Comparison of ENCODE assay signal across 26 cellular contexts in the genomic region with DNA sequence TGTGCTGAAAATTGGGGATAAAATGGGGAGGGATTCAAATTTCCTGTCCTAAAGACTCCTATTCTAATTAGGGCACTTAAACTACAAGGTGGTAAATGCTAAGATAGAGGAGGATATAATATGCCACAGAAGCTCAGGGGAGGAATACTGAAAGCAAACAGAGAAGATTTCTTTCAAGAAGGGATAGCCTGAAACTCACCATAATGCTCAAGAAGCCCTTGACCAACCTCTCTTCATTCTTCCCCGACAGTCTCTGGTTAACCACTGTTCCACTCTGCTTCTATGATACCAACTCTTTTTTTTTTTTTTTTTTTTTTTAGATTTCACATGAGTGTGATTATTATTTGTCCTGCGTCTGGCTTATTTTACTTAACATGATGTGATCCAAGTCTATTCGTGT.
"Had no signal": no experiment of that assay in that cellular context is flagged by ENCODE, and none has a peak within 500 bp of the region (broad histone marks: within the 10 kb centered on the region; RNA-seq: fewer than 3 reads in every experiment).

No MANE protein-coding gene starts in this region.

- H3K4me1 ChIP-seq: stomach, suprapubic skin, testis, thyroid gland, tibial artery, transverse colon, upper lobe of left lung, upper lobe of right lung, uterus, vagina had no signal

- H3K27ac ChIP-seq: stomach, suprapubic skin, testis, thoracic aorta, thyroid gland, tibial artery, tibial nerve, transverse colon, upper lobe of left lung, upper lobe of right lung, uterus, vagina had no signal

- H3K9me3 ChIP-seq: stomach, suprapubic skin, testis, thoracic aorta, thyroid gland, tibial artery, tibial nerve, transverse colon, upper lobe of left lung, upper lobe of right lung, uterus, vagina had no signal

- H3K36me3 ChIP-seq: stomach, suprapubic skin, thoracic aorta, thyroid gland, tibial artery, tibial nerve, transverse colon, upper lobe of left lung, upper lobe of right lung, uterus, vagina had no signal

- ATAC-seq: stimulated activated effector memory CD8-positive, alpha-beta T cell treated with anti-CD3 and anti-CD28 coated beads, Interleukin-12 subunit alpha, Interleukin-12 subunit beta, amount 100 ng/mL, for 72 hours; stimulated activated memory B cell treated with anti-CD40 and anti-IgM and Interleukin-4, amounts not matched to agents 10 μg/mL and 1 μg/mL and 100 μg/mL, for 72 hours; stimulated activated naive B cell treated with anti-CD40 and anti-IgM and Interleukin-4, amounts not matched to agents 10 μg/mL and 1 μg/mL and 100 μg/mL, for 72 hours; stimulated activated naive CD8-positive, alpha-beta T cell treated with anti-CD3 and anti-CD28 coated beads, Interleukin-15, amount 100 ng/mL, for 72 hours; stimulated activated naive CD8-positive, alpha-beta T cell treated with anti-CD3 and anti-CD28 coated beads, Interleukin-15, Interleukin-2, amounts not matched to agents 100 U/mL and 50 U/mL, for 24 hours; upper lobe of right lung had no signal

- DNase-seq: stimulated activated CD4-positive, alpha-beta T cell treated with anti-CD3 and anti-CD28 coated beads, Interleukin-2, amount 100 ng/mL, for 48 hours; stimulated activated CD4-positive, alpha-beta T cell treated with anti-CD3 and anti-CD28 coated beads, Interleukin-4, amount 100 ng/mL, for 1 hour; stimulated activated CD4-positive, alpha-beta T cell treated with anti-CD3 and anti-CD28 coated beads, Interleukin-4, amount 100 ng/mL, for 24 hours; stimulated activated CD4-positive, alpha-beta T cell treated with anti-CD3 and anti-CD28 coated beads, Interleukin-4, amount 100 ng/mL, for 4 hours; stimulated activated CD8-positive, alpha-beta memory T cell treated with anti-CD3 and anti-CD28 coated beads, Interleukin-4, amount 100 ng/mL, for 48 hours; stimulated activated naive B cell treated with anti-CD40 and anti-IgM and Interleukin-4, amounts not matched to agents 10 μg/mL and 1 μg/mL and 100 μg/mL, for 72 hours; stimulated activated naive CD4-positive, alpha-beta T cell; stimulated activated naive CD4-positive, alpha-beta T cell treated with Interleukin-2 at 50 U/mL for 16 hours; stimulated activated naive CD8-positive, alpha-beta T cell treated with anti-CD3 and anti-CD28 coated beads, Interleukin-15, amount 100 ng/mL, for 72 hours; stimulated activated naive CD8-positive, alpha-beta T cell treated with anti-CD3 and anti-CD28 coated beads, Interleukin-15, Interleukin-2, amounts not matched to agents 100 U/mL and 50 U/mL, for 24 hours; stomach; substantia nigra; testis; thyroid gland; tibial artery; transverse colon; trophoblast cell; upper lobe of left lung; upper lobe of right lung; uterus had no signal

- H3K4me3 ChIP-seq: stomach, suprapubic skin, testis, thoracic aorta, thyroid gland, tibial artery, tibial nerve, transverse colon, upper lobe of left lung, upper lobe of right lung, uterus, vagina had no signal

- H3K27me3 ChIP-seq: stomach, suprapubic skin, testis, thyroid gland, tibial artery, tibial nerve, transverse colon, upper lobe of left lung, upper lobe of right lung, uterus, vagina had no signal
